Comparison of ENCODE assay signal across 8 cellular contexts in genomic region chr2:207768168-207768890, GRCh38. TPM values are rescaled to one million over a fixed set of nuclear protein-coding genes. Genes with fewer than 3 reads are reported as not detected.
DNase-seq lines count a peak whose midpoint lies in the region; ATAC-seq and TF ChIP-seq lines count a peak whose summit lies in the region.

No MANE protein-coding gene starts in this region.

- H3K79me2 ChIP-seq in ACC112 (ENCODE audit: control insufficient read depth, insufficient read depth, low read length, unreplicated experiment): no peaks in the 10 kb centered on the region

- TF ChIP-seq CTCF in astrocyte of the spinal cord (IDR thresholded peaks at IDR 0.05; ENCODE audit: low read depth, low read length): no peak

- H3K27me3 ChIP-seq in ACC112 (ENCODE audit: insufficient read depth, low read length) (no peaks in the 10 kb centered on the region), iPS-15b (ENCODE audit: control insufficient read depth, insufficient read depth, low read length) (no peaks in the 10 kb centered on the region), skeletal muscle satellite cell (ENCODE audit: control insufficient read depth, insufficient read depth, low read length) (no peaks in the 10 kb centered on the region)

- in situ Hi-C loops in astrocyte of the spinal cord (cut with HindIII; ENCODE audit: low sequenced_read_pairs): no loop called here

- H3K27ac ChIP-seq in ACC112 (ENCODE audit: low read depth, low read length): no peak overlapping the region

- DNase-seq in RPMI7951 (ENCODE audit: low read depth) (peak; percentile 40), astrocyte of the spinal cord (ENCODE audit: low read depth, low spot score) (peak; percentile 46), HuH-7.5 (ENCODE audit: low spot score) (no peak), epidermal melanocyte (ENCODE audit: insufficient read length, low spot score) (no peak)

- H3K9me3 ChIP-seq in iPS-15b (ENCODE audit: control insufficient read depth, insufficient read depth, low read length): no peaks in the 10 kb centered on the region
- no peaks in the 10 kb centered on the region for H3K9me3 ChIP-seq in skeletal muscle satellite cell (replicated peaks; ENCODE audit: low read length)

- ATAC-seq in GM19395 (IDR thresholded peaks at IDR 0.05; ENCODE audit: unreplicated experiment): peak; percentile 21

- H3K9ac ChIP-seq in iPS-15b (ENCODE audit: low read depth, low read length): peak overlapping the region; percentile 82
- H3K9ac ChIP-seq in skeletal muscle satellite cell (ENCODE audit: low read depth, low read length): peak overlapping the region; percentile 74

- H3K4me1 ChIP-seq in ACC112 (ENCODE audit: control insufficient read depth, insufficient read depth, low read length, unreplicated experiment): no peaks in the 10 kb centered on the region
- peaks cover 18% of the 10 kb centered on the region for H3K4me1 ChIP-seq in iPS-15b (ENCODE audit: control insufficient read depth, insufficient read depth, low read length)
- peaks cover 23% of the 10 kb centered on the region for H3K4me1 ChIP-seq in skeletal muscle satellite cell (ENCODE audit: control insufficient read depth, insufficient read depth, low read length)

- H3K4me3 ChIP-seq in ACC112 (ENCODE audit: low read depth, low read length): peak overlapping the region; percentile 74
- H3K4me3 ChIP-seq in astrocyte of the spinal cord (ENCODE audit: low read depth, low read length): peak overlapping the region; percentile 62
- peak overlapping the region; percentile 92 for H3K4me3 ChIP-seq in iPS-15b (ENCODE audit: low read depth, low read length)
- peak overlapping the region; percentile 89 for H3K4me3 ChIP-seq in skeletal muscle satellite cell (ENCODE audit: low read length)

- H2AFZ ChIP-seq in ACC112 (ENCODE audit: low read length, unreplicated experiment): peak overlapping the region; percentile 26

- H3K36me3 ChIP-seq in ACC112 (ENCODE audit: insufficient read depth, low read length) (no peaks in the 10 kb centered on the region), iPS-15b (ENCODE audit: control insufficient read depth, insufficient read depth, low read length) (peaks cover 15% of the 10 kb centered on the region), skeletal muscle satellite cell (ENCODE audit: insufficient read depth, low read length) (no peaks in the 10 kb centered on the region)

- peak overlapping the region; percentile 93 for H3K4me2 ChIP-seq in skeletal muscle satellite cell (ENCODE audit: low read length)

RNA-seq across cellular contexts. Expression of gene FZD5, which starts 1.4 kb away (rescaled TPM):
- 1.3 and 2.0 TPM in 2 replicates for total RNA-seq in RPMI7951 (2014; rRNA removed; shearing (Covaris generic))
- 0.66 and 1.0 TPM in 2 replicates for total RNA-seq in skeletal muscle satellite cell (2012; rRNA removed)

RNA-seq across cellular contexts. Expression of gene CCNYL1, which starts 56.9 kb away (rescaled TPM):
- total RNA-seq in RPMI7951 (2014; rRNA removed; shearing (Covaris generic)): 9.0 and 10.7 TPM in 2 replicates
- 8.5 and 8.9 TPM in 2 replicates for total RNA-seq in skeletal muscle satellite cell (2012; rRNA removed)

Comparison
In these comparisons a context has a peak if more than half of its experiments do, and no peak if none do; other contexts are left out.
1. DNase-seq: peak in RPMI7951 (single experiment) and astrocyte of the spinal cord (single experiment); none in HuH-7.5 (single experiment) and epidermal melanocyte (single experiment).
2. Peak in every context shown above with its lines, with median percentiles within 50 percentile points of each other: H3K4me3 ChIP-seq.